ENCODE assay signal across 12 cellular contexts in genomic region chr1:173164686-173165085, GRCh38.
"Had no signal": no experiment of that assay in that cellular context is flagged by ENCODE, and none has a peak within 500 bp of the region (broad histone marks: within the 10 kb centered on the region; RNA-seq: fewer than 3 reads in every experiment).

No MANE protein-coding gene starts in this region.

- H3K9me3 ChIP-seq: sigmoid colon, stomach had no signal

- H3K4me1 ChIP-seq: breast epithelium, sigmoid colon, stomach had no signal

- H3K4me3 ChIP-seq: breast epithelium, sigmoid colon, stomach had no signal

- DNase-seq: activated CD4-positive, alpha-beta T cell treated with anti-CD3 and anti-CD28 coated beads, Interleukin-2, amount 50 U/mL, for 48 hours; activated gamma-delta T cell; cerebellar nuclear complex; effector CD8-positive, alpha-beta T cell; hippocampal formation; left colon; sigmoid colon; stimulated activated CD4-positive, alpha-beta T cell treated with anti-CD3 and anti-CD28 coated beads, Interleukin-4, amount 100 ng/mL, for 24 hours; stomach; WERI-Rb-1 had no signal

- ATAC-seq: left colon; stimulated activated effector memory CD8-positive, alpha-beta T cell treated with anti-CD3 and anti-CD28 coated beads, Interleukin-12 subunit alpha, Interleukin-12 subunit beta, amount 100 ng/mL, for 72 hours had no signal

- H3K27ac ChIP-seq: breast epithelium, sigmoid colon, stomach, WERI-Rb-1 had no signal

- H3K36me3 ChIP-seq: breast epithelium, sigmoid colon, stomach, WERI-Rb-1 had no signal

- H3K27me3 ChIP-seq: breast epithelium, sigmoid colon, stomach had no signal
